1 cellular context compared by ENCODE assay signal in genomic region chr1:16172964-16173446, GRCh38.
TF ChIP-seq lines count a peak whose summit lies in the region.

No MANE protein-coding gene starts in this region.

TF ChIP-seq in K562, 482 proteins besides CTCF, POLR2A, EP300 and RAD21 (continued from another document and continues in another):
- TF ChIP-seq ZNF318 (IDR thresholded peaks at IDR 0.05; ENCODE audit: borderline replicate concordance in 1 of 2, low read depth in 1 of 2) (no peak), ASH1L (IDR thresholded peaks at IDR 0.05; ENCODE audit: borderline replicate concordance, low read depth, partially characterized antibody) (no peak), SREBF1 (IDR thresholded peaks at IDR 0.05; ENCODE audit: borderline replicate concordance, low read depth, low read length) (no peak), ZBED1 (IDR thresholded peaks at IDR 0.05) (no peak), SRSF1 (IDR thresholded peaks at IDR 0.05; ENCODE audit: low read depth, low read length) (no peak), CHD1 (IDR thresholded peaks at IDR 0.05; ENCODE audit: low read length) (no peak), ZNF444 (CRISPR knock-in tag; IDR thresholded peaks at IDR 0.05) (no peak), CHD7 (IDR thresholded peaks at IDR 0.05; ENCODE audit: low read depth, low read length) (no peak), TCF3 (CRISPR knock-in tag; IDR thresholded peaks at IDR 0.05) (no peak), KAT8 (IDR thresholded peaks at IDR 0.05; ENCODE audit: low read depth) (no peak), NFIX (CRISPR knock-in tag; IDR thresholded peaks at IDR 0.05; ENCODE audit: low read depth) (no peak), NCOA4 (IDR thresholded peaks at IDR 0.05; ENCODE audit: partially characterized antibody) (no peak), NR0B1 (IDR thresholded peaks at IDR 0.05; ENCODE audit: partially characterized antibody) (no peak), MAFG (tag; conservative IDR thresholded peaks at IDR 0.05) (no peak), E4F1 (CRISPR knock-in tag; IDR thresholded peaks at IDR 0.05; ENCODE audit: borderline replicate concordance) (no peak), MIER1 (IDR thresholded peaks at IDR 0.05; ENCODE audit: low read depth) (0 out of 2 replicates have a peak, but pooled peaks have one; percentile 24), SAFB2 (IDR thresholded peaks at IDR 0.05; ENCODE audit: borderline replicate concordance, low read depth, low read length, severe bottlenecking) (no peak), NR1H2 (CRISPR knock-in tag; IDR thresholded peaks at IDR 0.05) (no peak), PHF21A (IDR thresholded peaks at IDR 0.05; ENCODE audit: borderline replicate concordance, low read depth) (no peak), SLC30A9 (CRISPR knock-in tag; IDR thresholded peaks at IDR 0.05) (no peak), ZNF280A (IDR thresholded peaks at IDR 0.05; ENCODE audit: low read depth, partially characterized antibody) (no peak), CHCHD3 (CRISPR knock-in tag; IDR thresholded peaks at IDR 0.05) (0 out of 2 replicates have a peak, but pooled peaks have one; percentile 36), ZNF140 (CRISPR knock-in tag; IDR thresholded peaks at IDR 0.05) (no peak), TBP (optimal IDR thresholded peaks at IDR 0.05; ENCODE audit: low read depth, low read length) (peak; percentile 61), BRD4 (IDR thresholded peaks at IDR 0.05) (no peak), ZNF277 (CRISPR knock-in tag; IDR thresholded peaks at IDR 0.05; ENCODE audit: borderline replicate concordance) (no peak), NFXL1 (CRISPR knock-in tag; IDR thresholded peaks at IDR 0.05) (no peak), ZNF24 (IDR thresholded peaks at IDR 0.05) (no peak), ZNF551 (CRISPR knock-in tag; IDR thresholded peaks at IDR 0.05) (no peak)
